Comparison of ENCODE assay signal across 23 cellular contexts in genomic region chr1:218409946-218410510, GRCh38.
DNase-seq lines count a peak whose midpoint lies in the region; ATAC-seq and TF ChIP-seq lines count a peak whose summit lies in the region.
"Had no signal": no experiment of that assay in that cellular context is flagged by ENCODE, and none has a peak within 500 bp of the region (broad histone marks: within the 10 kb centered on the region; RNA-seq: fewer than 3 reads in every experiment).

No MANE protein-coding gene starts in this region.

- ATAC-seq in RWPE2 (ENCODE audit: low read depth) (peak; percentile 23; the same call in 1 of the 3 replicates), HG03196 (IDR thresholded peaks at IDR 0.05; ENCODE audit: unreplicated experiment) (no peak)
- ATAC-seq: activated T-cell treated with anti-CD3 and anti-CD28 coated beads, Interleukin-2, amount 50 U/mL, for 4 hours; lower lobe of right lung; stimulated activated naive CD8-positive, alpha-beta T cell treated with anti-CD3 and anti-CD28 coated beads, Interleukin-15, Interleukin-2, amounts not matched to agents 100 U/mL and 50 U/mL, for 24 hours; T-cell had no signal

- CTCF ChIA-PET in HEK293T (lab: Yijun Ruan, JAX): no interaction called here

- POLR2A ChIA-PET in HEK293T (lab: Yijun Ruan, JAX): no interaction called here

- H3K4me3 ChIP-seq in cardiac muscle cell: no peak overlapping the region
- H3K4me3 ChIP-seq in right atrium auricular region: no peak overlapping the region
- no peak overlapping the region for H3K4me3 ChIP-seq in RWPE2 (ENCODE audit: severe bottlenecking)
- H3K4me3 ChIP-seq in fibroblast of the aortic adventitia (ENCODE audit: low read depth, low read length): no peak overlapping the region
- H3K4me3 ChIP-seq: lower lobe of right lung, thyroid gland had no signal

- TF ChIP-seq CTCF in cardiac muscle cell (IDR thresholded peaks at IDR 0.05; ENCODE audit: low read depth, low read length): no peak
- TF ChIP-seq CTCF in right atrium auricular region (IDR thresholded peaks at IDR 0.05): no peak
- TF ChIP-seq CTCF in RWPE2 (IDR thresholded peaks at IDR 0.05; ENCODE audit: poor library complexity, severe bottlenecking): no peak
- no peak for TF ChIP-seq CTCF in fibroblast of the aortic adventitia (IDR thresholded peaks at IDR 0.05; ENCODE audit: insufficient read depth, low read length)

- peaks cover 26% of the 10 kb centered on the region for H3K4me1 ChIP-seq in cardiac muscle cell (ENCODE audit: low read depth)
- peaks cover 0 to 6% of the 10 kb centered on the region in 2 donors for H3K4me1 ChIP-seq in right atrium auricular region
- no peaks in the 10 kb centered on the region for H3K4me1 ChIP-seq in RWPE2 (ENCODE audit: insufficient read depth, poor library complexity, severe bottlenecking)
- H3K4me1 ChIP-seq: lower lobe of right lung had no signal

- DNase-seq in cardiac muscle cell (ENCODE audit: low read depth in 1 of 2, low spot score in 1 of 2) (no peak), right atrium auricular region (ENCODE audit: low spot score) (no peak), RWPE2 (ENCODE audit: low spot score) (no peak), fibroblast of the aortic adventitia (ENCODE audit: low read depth) (peak; percentile 36), SKM-1 treated with dmso at 0.1 percent for 144 hours (lab: John Stamatoyannopoulos, UW; ENCODE audit: unreplicated experiment) (no peak), ureter (ENCODE audit: low spot score) (no peak), HEK293T (ENCODE audit: extremely low spot score) (no peak)
- DNase-seq: activated CD8-positive, alpha-beta memory T cell treated with anti-CD3 and anti-CD28 coated beads for 24 hours; activated naive CD4-positive, alpha-beta T cell; activated T-cell treated with anti-CD3 and anti-CD28 coated beads, Interleukin-2, amount 50 U/mL, for 4 hours; DMS79; KG1; kidney; lower lobe of right lung; NCI-H187; NCI-H2227 treated with DMSO at 0.1 percent for 48 hours; NCI-H748 treated with DMSO at 0.1 percent for 48 hours; SHP77; stimulated activated CD4-positive, alpha-beta T cell treated with anti-CD3 and anti-CD28 coated beads, Interleukin-4, amount 100 ng/mL, for 4 hours; stimulated activated naive CD8-positive, alpha-beta T cell treated with anti-CD3 and anti-CD28 coated beads, Interleukin-15, Interleukin-2, amounts not matched to agents 100 U/mL and 50 U/mL, for 24 hours; T-cell; thyroid gland had no signal

- H3K27ac ChIP-seq in cardiac muscle cell (peak overlapping the region; percentile 71), right atrium auricular region (no peak overlapping the region), RWPE2 (ENCODE audit: poor library complexity, severe bottlenecking) (peak overlapping the region; percentile 39)
- H3K27ac ChIP-seq: lower lobe of right lung, thyroid gland had no signal

- no peaks in the 10 kb centered on the region for H3K9me3 ChIP-seq in cardiac muscle cell (ENCODE audit: low read depth)
- H3K9me3 ChIP-seq in right atrium auricular region: no peaks in the 10 kb centered on the region
- no peaks in the 10 kb centered on the region for H3K9me3 ChIP-seq in RWPE2 (ENCODE audit: severe bottlenecking)
- H3K9me3 ChIP-seq: lower lobe of right lung, thyroid gland had no signal

- H3K27me3 ChIP-seq in cardiac muscle cell (no peaks in the 10 kb centered on the region), right atrium auricular region (no peaks in the 10 kb centered on the region), RWPE2 (ENCODE audit: insufficient read depth, poor library complexity, severe bottlenecking) (no peaks in the 10 kb centered on the region)
- H3K27me3 ChIP-seq: thyroid gland had no signal

- H3K36me3 ChIP-seq in cardiac muscle cell: peaks cover 75% of the 10 kb centered on the region
- no peaks in the 10 kb centered on the region for H3K36me3 ChIP-seq in right atrium auricular region
- H3K36me3 ChIP-seq in RWPE2 (ENCODE audit: low read depth): no peaks in the 10 kb centered on the region
- H3K36me3 ChIP-seq: lower lobe of right lung, thyroid gland had no signal

TF ChIP-seq in HEK293T, 16 proteins besides CTCF, POLR2A, EP300 and RAD21:
- TF ChIP-seq L3MBTL2 (conservative IDR thresholded peaks at IDR 0.05) (no peak), FOXA1 (IDR thresholded peaks at IDR 0.05) (no peak), HDGF (IDR thresholded peaks at IDR 0.05; ENCODE audit: borderline replicate concordance) (no peak), SUZ12 (IDR thresholded peaks at IDR 0.05) (no peak), ZNF384 (IDR thresholded peaks at IDR 0.05) (no peak), ARNT (IDR thresholded peaks at IDR 0.05) (no peak), CTBP1 (IDR thresholded peaks at IDR 0.05; ENCODE audit: borderline replicate concordance) (no peak), ELF4 (IDR thresholded peaks at IDR 0.05) (no peak), SP1 (IDR thresholded peaks at IDR 0.05) (no peak)

Comparison
In these comparisons a context has a peak if more than half of its experiments do, and no peak if none do; other contexts are left out.
1. H3K27ac ChIP-seq: peak in cardiac muscle cell (single experiment) and RWPE2 (single experiment); none in right atrium auricular region (0 of 2).